ENCODE assay signal across 20 cellular contexts in genomic region chr7:311131-311680, GRCh38. TPM values are rescaled to one million over a fixed set of nuclear protein-coding genes. Genes with fewer than 3 reads are reported as not detected.
DNase-seq lines count a peak whose midpoint lies in the region; ATAC-seq, FAIRE-seq and TF ChIP-seq lines count a peak whose summit lies in the region.
"Had no signal": no experiment of that assay in that cellular context is flagged by ENCODE, and none has a peak within 500 bp of the region (broad histone marks: within the 10 kb centered on the region; RNA-seq: fewer than 3 reads in every experiment).

No MANE protein-coding gene starts in this region.

- TF ChIP-seq CTCF in lower lobe of right lung (IDR thresholded peaks at IDR 0.05) (no peak), PC-9 (conservative IDR thresholded peaks at IDR 0.05) (no peak)

- H3F3A ChIP-seq in PC-9 (ENCODE audit: insufficient read depth, low read depth): no peaks in the 10 kb centered on the region

- no peaks in the 10 kb centered on the region for H3K36me3 ChIP-seq in lower lobe of right lung
- H3K36me3 ChIP-seq in PC-9 (ENCODE audit: low read depth): no peaks in the 10 kb centered on the region

- H3K9me2 ChIP-seq in PC-9 (ENCODE audit: insufficient read depth): no peaks in the 10 kb centered on the region

- H3K9me3 ChIP-seq in lower lobe of right lung (no peaks in the 10 kb centered on the region), PC-9 (ENCODE audit: insufficient read depth, low read depth) (peaks cover 3% of the 10 kb centered on the region; the same call in 1 of the 2 replicates)

- CTCF ChIA-PET in PC-9 (lab: Charles Lee): no interaction called here

- FAIRE-seq in HTR-8/SVneo (lab: Jason Lieb, UNC): peak; percentile 59
- peak; percentile 94 for FAIRE-seq in urothelium cell line (lab: Jason Lieb, UNC)
- FAIRE-seq: A204.1, GM12891 had no signal

- no peaks in the 10 kb centered on the region for H4K20me1 ChIP-seq in PC-9 (ENCODE audit: insufficient read depth)

- no peak overlapping the region for H3K4me3 ChIP-seq in lower lobe of right lung
- no peak overlapping the region for H3K4me3 ChIP-seq in PC-9

- H3K27me3 ChIP-seq in lower lobe of right lung (ENCODE audit: low read depth): peaks cover 10% of the 10 kb centered on the region
- peaks cover 95% of the 10 kb centered on the region for H3K27me3 ChIP-seq in PC-9 (ENCODE audit: insufficient read depth, low read depth)

- no peaks in the 10 kb centered on the region for H3K79me2 ChIP-seq in PC-9 (ENCODE audit: low read depth)

- POLR2A ChIA-PET in PC-9 (lab: Charles Lee; ENCODE audit: unreplicated experiment): interaction anchor here (0.5 kb wide), 1 partner anchor 71 kb away, joined by 4 read pairs; no protein-coding TSS in a partner anchor

- BruUV-seq in PC-9 (replicated peaks; lab: Mats Ljungman, UMichigan): no TSS peak

- H3K4me1 ChIP-seq in lower lobe of right lung (no peaks in the 10 kb centered on the region), PC-9 (replicated peaks; ENCODE audit: insufficient read depth) (no peaks in the 10 kb centered on the region)

- intact Hi-C loops in Right ventricle myocardium inferior (cut with DNase I) (no loop called here), left ventricle myocardium superior (cut with micrococcal nuclease) (no loop called here), lower lobe of right lung (cut with DNase I) (no loop called here), PC-9 (cut with micrococcal nuclease; ENCODE audit: unreplicated experiment) (no loop called here)

- ATAC-seq in Right ventricle myocardium inferior: no peak
- ATAC-seq in left ventricle myocardium superior: no peak
- ATAC-seq in lower lobe of right lung: peak in 1 of 2 donors; percentile 9
- ATAC-seq: HCT116, PC-3 had no signal

- H2AFZ ChIP-seq in PC-9: no peak overlapping the region

- no peak overlapping the region for H3K4me2 ChIP-seq in PC-9

- DNase-seq in Right ventricle myocardium inferior (ENCODE audit: missing footprints) (peak; percentile 31), left ventricle myocardium superior (no peak), HTR-8/SVneo (ENCODE audit: insufficient read length, low spot score) (no peak), lower lobe of right lung (peak; percentile 42), urothelium cell line (ENCODE audit: low spot score) (no peak), PC-9 (no peak)
- no peak for DNase-seq in stimulated activated CD4-positive, alpha-beta T cell treated with anti-CD3 and anti-CD28 coated beads, Interleukin-2, amount 100 ng/mL, for 48 hours
- DNase-seq: CD4-positive, alpha-beta memory T cell; DMS53; EL; GOT3; KG1; NCI-H1417; NCI-H187; NCI-H2227 treated with DMSO at 0.1 percent for 48 hours; PC-3 had no signal

- H3K27ac ChIP-seq in lower lobe of right lung (no peak overlapping the region), PC-9 (no peak overlapping the region)

RNA-seq across cellular contexts. Expression of gene FOXL3, which starts 21.2 kb away (rescaled TPM):
- not detected for total RNA-seq in Right ventricle myocardium inferior
- total RNA-seq in left ventricle myocardium superior: not detected
- not detected for total RNA-seq in lower lobe of right lung
- total RNA-seq in PC-9 (2021): not detected in 2 replicates
- total RNA-seq: CD4-positive, alpha-beta memory T cell; PC-3; SK-MEL-5 had no signal

Comparison
In these comparisons a context has a peak if more than half of its experiments do, and no peak if none do; other contexts are left out.
1. DNase-seq: peak in Right ventricle myocardium inferior (single experiment) and lower lobe of right lung (single experiment); none in left ventricle myocardium superior (single experiment), HTR-8/SVneo (single experiment), urothelium cell line (single experiment), stimulated activated CD4-positive, alpha-beta T cell treated with anti-CD3 and anti-CD28 coated beads, Interleukin-2, amount 100 ng/mL, for 48 hours (0 of 2) and PC-9 (0 of 2).